In the genomic region with DNA sequence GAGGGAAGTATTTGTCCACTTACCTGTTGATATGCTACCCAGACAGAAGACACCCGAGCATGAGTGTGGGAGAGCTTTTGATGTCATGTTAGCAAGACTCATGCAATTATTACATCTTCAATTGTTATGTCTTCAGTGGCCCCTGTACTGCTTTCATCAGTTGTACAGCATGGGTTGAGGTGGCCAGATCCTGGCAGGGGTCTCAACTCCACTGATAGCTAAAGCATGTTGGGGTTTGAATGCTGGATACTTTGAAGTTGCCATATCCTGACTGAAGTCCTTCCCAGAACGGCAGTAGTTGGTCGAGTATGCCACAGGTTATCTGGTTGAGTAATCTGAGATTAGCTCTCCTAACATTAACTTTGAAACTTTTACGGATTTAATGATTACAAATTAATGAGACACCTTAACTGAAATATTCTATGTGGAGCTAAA, we compare ENCODE assay signal across 8 cellular contexts. TPM values are rescaled to one million over a fixed set of nuclear protein-coding genes. Genes with fewer than 3 reads are reported as not detected.
DNase-seq lines count a peak whose midpoint lies in the region; ATAC-seq, FAIRE-seq and TF ChIP-seq lines count a peak whose summit lies in the region.

No MANE protein-coding gene starts in this region.

- H3K4me3 ChIP-seq in heart left ventricle (peak overlapping the region; percentile 61 to 97 (median 82)), adipocyte (ENCODE audit: low read length) (peak overlapping the region; percentile 98), right lobe of liver (peak overlapping the region; percentile 74 to 92 (median 76)), vagina (peak overlapping the region; percentile 79 to 98)

- DNase-seq in heart left ventricle (no peak), left cardiac atrium (no peak), adipocyte (ENCODE audit: low read depth) (peak; percentile 21), right lobe of liver (no peak), vagina (ENCODE audit: extremely low spot score in 2 of 2) (no peak), GM19239 (ENCODE audit: insufficient read length, low spot score) (no peak)
- no peak for DNase-seq in central memory CD4-positive, alpha-beta T cell

- peaks cover 0 to 26% (median 21%) of the 10 kb centered on the region in 9 donors for H3K36me3 ChIP-seq in heart left ventricle
- peaks cover 26% of the 10 kb centered on the region for H3K36me3 ChIP-seq in adipocyte (ENCODE audit: control insufficient read depth, insufficient read depth, low read length, severe bottlenecking)
- H3K36me3 ChIP-seq in right lobe of liver = peaks cover 0 to 25% (median 15%) of the 10 kb centered on the region in 4 donors
- H3K36me3 ChIP-seq in vagina = peaks cover 0 to 21% of the 10 kb centered on the region in 2 donors

- ATAC-seq in heart left ventricle (no peak), left cardiac atrium (no peak), right lobe of liver (peak in 1 of 4 donors; percentile 11), GM21619 (IDR thresholded peaks at IDR 0.05; ENCODE audit: unreplicated experiment) (no peak)

- intact Hi-C loops in heart left ventricle (cut with DNase I) = no loop called here
- intact Hi-C loops in left cardiac atrium (cut with DNase I) = no loop called here
- intact Hi-C loops in right lobe of liver (cut with DNase I) = no loop called here
- intact Hi-C loops in vagina (cut with DNase I) = no loop called here

- H3K9me3 ChIP-seq in heart left ventricle (no peaks in the 10 kb centered on the region), adipocyte (ENCODE audit: control insufficient read depth, low read length) (no peaks in the 10 kb centered on the region), right lobe of liver (no peaks in the 10 kb centered on the region), vagina (no peaks in the 10 kb centered on the region)

- H3K27ac ChIP-seq in heart left ventricle (peak overlapping the region in 11 of 12 donors; percentile 75 to 94 (median 87)), right lobe of liver (peak overlapping the region; percentile 40 to 77 (median 71)), vagina (no peak overlapping the region)

- TF ChIP-seq POLR2A in heart left ventricle (IDR thresholded peaks at IDR 0.05) = no peak
- TF ChIP-seq POLR2A in right lobe of liver (IDR thresholded peaks at IDR 0.05) = no peak
- no peak for TF ChIP-seq POLR2A in vagina (IDR thresholded peaks at IDR 0.05)

- peak overlapping the region; percentile 96 for H3K9ac ChIP-seq in adipocyte (ENCODE audit: low read length)

- H3K4me1 ChIP-seq in heart left ventricle = peaks cover 0 to 38% (median 19%) of the 10 kb centered on the region in 12 donors
- H3K4me1 ChIP-seq in adipocyte (ENCODE audit: control insufficient read depth, insufficient read depth, low read length) = peaks cover 34% of the 10 kb centered on the region
- H3K4me1 ChIP-seq in right lobe of liver = peaks cover 0 to 23% (median 0%) of the 10 kb centered on the region in 4 donors
- H3K4me1 ChIP-seq in vagina = peaks cover 24% of the 10 kb centered on the region

- FAIRE-seq in GM19239 (lab: Jason Lieb, UNC) = no peak

- TF ChIP-seq CTCF in heart left ventricle (IDR thresholded peaks at IDR 0.05) (no peak), right lobe of liver (IDR thresholded peaks at IDR 0.05) (no peak), vagina (IDR thresholded peaks at IDR 0.05) (no peak)

- 6 to 11% (median 9%) methylated on average over 4 of the region's 4 CpGs for WGBS in heart left ventricle, 4 donors
- 1% methylated on average over 4 of the region's 4 CpGs for WGBS in right lobe of liver (ENCODE audit: insufficient coverage, low coverage, low lambda C conversion rate, missing lambda C conversion rate)

- H3K27me3 ChIP-seq in heart left ventricle (no peaks in the 10 kb centered on the region), adipocyte (replicated peaks; ENCODE audit: control insufficient read depth, insufficient read depth, low read length) (no peaks in the 10 kb centered on the region), right lobe of liver (no peaks in the 10 kb centered on the region), vagina (no peaks in the 10 kb centered on the region)

RNA-seq across cellular contexts. Expression of a gene that starts 1.2 kb away (rescaled TPM):
- 100 to 1,000 TPM in 2 of 9 donors, 10 to 100 TPM in 7; 44.4 to 106 (median 91.3) TPM for total RNA-seq in heart left ventricle
- 100 to 1,000 TPM in 1 of 2 donors, 10 to 100 TPM in 1; 66.6 to 119 TPM for polyA plus RNA-seq in heart left ventricle
- 10 to 100 TPM; 73.9 to 83.5 TPM for total RNA-seq in left cardiac atrium
- 10 to 100 TPM; 51.4 to 81.6 (median 57.3) TPM for total RNA-seq in right lobe of liver
- total RNA-seq in vagina = 26.0 TPM

RNA-seq across cellular contexts. Expression of a gene that starts 46.7 kb away (rescaled TPM):
- total RNA-seq in heart left ventricle (10 to 100 TPM in 1 of 9 donors, under 1 TPM in 6, not detected in 2; 0.12 to 18.7 (median 0.17) TPM), left cardiac atrium (1 to 10 TPM; 3.6 to 3.7 TPM), right lobe of liver (under 1 TPM in 4 of 6 experiments, not detected in 2; 0.10 to 0.31 (median 0.18) TPM), vagina (not detected)
- not detected for polyA plus RNA-seq in heart left ventricle

RNA-seq across cellular contexts. Expression of a gene that starts 56.7 kb away (rescaled TPM):
- total RNA-seq in heart left ventricle (1 to 10 TPM; 3.5 to 8.7 (median 6.6) TPM), left cardiac atrium (1 to 10 TPM; 6.8 to 7.2 TPM), right lobe of liver (1 to 10 TPM; 1.4 to 2.5 (median 1.6) TPM), vagina (2.5 TPM)
- polyA plus RNA-seq in heart left ventricle = 1 to 10 TPM; 1.8 to 4.9 TPM

RNA-seq across cellular contexts. Expression of a gene that starts 56.8 kb away (rescaled TPM):
- total RNA-seq in heart left ventricle (10 to 100 TPM in 4 of 9 donors, 1 to 10 TPM in 5; 5.8 to 12.0 (median 9.8) TPM), left cardiac atrium (10 to 100 TPM in 1 of 2 donors, 1 to 10 TPM in 1; 7.3 to 13.8 TPM), right lobe of liver (1 to 10 TPM; 2.8 to 5.8 (median 4.3) TPM), vagina (9.6 TPM)
- 10 to 100 TPM in 1 of 2 donors, 1 to 10 TPM in 1; 4.8 to 18.2 TPM for polyA plus RNA-seq in heart left ventricle
